15 cellular contexts compared by ENCODE assay signal in genomic region chr15:70617076-70617910, GRCh38.
DNase-seq lines count a peak whose midpoint lies in the region; ATAC-seq, FAIRE-seq and TF ChIP-seq lines count a peak whose summit lies in the region.
"Had no signal": no experiment of that assay in that cellular context is flagged by ENCODE, and none has a peak within 500 bp of the region (broad histone marks: within the 10 kb centered on the region; RNA-seq: fewer than 3 reads in every experiment).

No MANE protein-coding gene starts in this region.

- DNase-seq in ACHN (peak; percentile 20), GM12892 (ENCODE audit: insufficient read length) (no peak), NCI-H748 (lab: John Stamatoyannopoulos, UW; ENCODE audit: unreplicated experiment) (peak; percentile 59), hepatocyte (ENCODE audit: low spot score) (peak; percentile 70), ecto neural progenitor cell (ENCODE audit: low spot score) (no peak), superior temporal gyrus (ENCODE audit: extremely low spot score) (no peak)
- DNase-seq in stimulated activated CD4-positive, alpha-beta T cell treated with anti-CD3 and anti-CD28 coated beads, Interleukin-15, amount 100 ng/mL, for 24 hours = no peak
- DNase-seq: activated CD4-positive, alpha-beta T cell treated with anti-CD3 and anti-CD28 coated beads, Interleukin-2, amount 50 U/mL, for 1 hour; activated naive CD8-positive, alpha-beta T cell treated with anti-CD3 and anti-CD28 coated beads, Interleukin-2, amount 10 ng/mL, durations not matched to agents 7 days and 5 days; activated T-cell treated with anti-CD3 and anti-CD28 coated beads, Interleukin-2, amount 50 U/mL, for 4 hours; mucosa of descending colon; occipital lobe; stimulated activated naive CD8-positive, alpha-beta T cell treated with anti-CD3 and anti-CD28 coated beads, Interleukin-15, Interleukin-2, amounts not matched to agents 100 U/mL and 50 U/mL, for 24 hours had no signal

- WGBS in hepatocyte (ENCODE audit: low lambda C conversion rate, missing lambda C conversion rate) = 19% methylated on average over 4 of the region's 4 CpGs

- no peak overlapping the region for H2AFZ ChIP-seq in hepatocyte

- H3K27ac ChIP-seq in hepatocyte = peak overlapping the region; percentile 51
- H3K27ac ChIP-seq: skin epidermis had no signal

- peak; percentile 40 for FAIRE-seq in GM12892 (lab: Jason Lieb, UNC)

- no peak for TF ChIP-seq CTCF in hepatocyte (IDR thresholded peaks at IDR 0.05; ENCODE audit: poor library complexity)

- no peaks in the 10 kb centered on the region for H3K79me2 ChIP-seq in hepatocyte

- in situ Hi-C loops in ACHN (cut with HindIII; ENCODE audit: low pct_ligation_motif_present, low pct_unique_long_range_greater_than_20kb, low sequenced_read_pairs) = no loop called here

- TF ChIP-seq POLR2A in GM12892 (IDR thresholded peaks at IDR 0.05; ENCODE audit: low read depth, low read length) = no peak

- ATAC-seq in HG03175 (IDR thresholded peaks at IDR 0.05; ENCODE audit: unreplicated experiment) = no peak
- ATAC-seq: activated T-cell treated with anti-CD3 and anti-CD28 coated beads, Interleukin-2, amount 50 U/mL, for 4 hours; mucosa of descending colon; stimulated activated naive CD8-positive, alpha-beta T cell treated with anti-CD3 and anti-CD28 coated beads, Interleukin-15, Interleukin-2, amounts not matched to agents 100 U/mL and 50 U/mL, for 24 hours had no signal

- H3K4me2 ChIP-seq in hepatocyte = peak overlapping the region; percentile 44

- H3K27me3 ChIP-seq in hepatocyte = no peaks in the 10 kb centered on the region

- no peaks in the 10 kb centered on the region for H3K9me2 ChIP-seq in hepatocyte (replicated peaks; ENCODE audit: insufficient read depth)

- no peaks in the 10 kb centered on the region for H3K36me3 ChIP-seq in hepatocyte (replicated peaks; ENCODE audit: insufficient read depth, low read depth)

- peaks cover 18% of the 10 kb centered on the region for H3K4me1 ChIP-seq in hepatocyte (ENCODE audit: insufficient read depth)

- no peak overlapping the region for H3K4me3 ChIP-seq in hepatocyte
- H3K4me3 ChIP-seq: mucosa of descending colon, skin epidermis had no signal

- no peaks in the 10 kb centered on the region for H4K20me1 ChIP-seq in hepatocyte (ENCODE audit: insufficient read depth, poor library complexity, severe bottlenecking)

- no peaks in the 10 kb centered on the region for H3K9me3 ChIP-seq in hepatocyte (ENCODE audit: low read depth)

Comparison
In these comparisons a context has a peak if more than half of its experiments do, and no peak if none do; other contexts are left out.
1. DNase-seq: peak in ACHN (single experiment), NCI-H748 (single experiment) and hepatocyte (single experiment); none in GM12892 (single experiment), ecto neural progenitor cell (single experiment), stimulated activated CD4-positive, alpha-beta T cell treated with anti-CD3 and anti-CD28 coated beads, Interleukin-15, amount 100 ng/mL, for 24 hours (single experiment) and superior temporal gyrus (single experiment).